8 cellular contexts compared by ENCODE assay signal in the genomic region with DNA sequence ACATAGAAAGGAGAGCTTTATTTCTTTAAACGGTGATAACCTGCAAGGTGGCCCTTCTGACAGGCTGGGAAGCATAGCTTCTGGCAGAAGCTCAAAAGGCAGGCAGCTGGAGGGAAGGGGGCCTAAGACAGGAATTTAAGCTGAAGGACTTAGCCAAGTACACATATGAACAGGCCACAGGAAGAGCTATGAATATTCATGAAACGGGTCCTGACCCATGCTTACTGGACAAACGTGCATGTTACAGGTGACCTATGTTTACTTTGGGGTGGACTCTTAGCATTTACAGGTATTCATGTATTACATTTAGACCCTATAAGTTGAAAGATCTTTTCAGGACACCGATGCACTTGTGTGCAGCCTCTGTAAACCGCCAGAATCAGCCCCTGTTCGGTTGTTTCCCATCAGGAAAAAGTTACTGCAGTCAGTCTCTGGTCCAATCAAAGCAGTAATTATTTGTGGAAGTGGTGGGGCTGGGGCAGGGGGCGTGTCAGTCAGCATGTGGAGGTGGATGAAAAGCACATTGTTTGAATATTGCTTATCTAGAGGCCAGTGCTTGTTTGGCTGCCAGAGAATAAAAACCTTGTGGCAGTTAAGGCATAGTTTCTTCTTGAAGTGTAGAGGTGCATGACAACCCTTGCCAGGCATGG. TPM values are rescaled to one million over a fixed set of nuclear protein-coding genes. Genes with fewer than 3 reads are reported as not detected.
DNase-seq lines count a peak whose midpoint lies in the region; ATAC-seq and TF ChIP-seq lines count a peak whose summit lies in the region.

No MANE protein-coding gene starts in this region.

- DNase-seq in G401 (ENCODE audit: low spot score) (peak; percentile 10), prostate gland (ENCODE audit: low spot score) (no peak), NCI-H526 treated with DMSO at 0.1 percent for 48 hours (lab: John Stamatoyannopoulos, UW) (no peak), anterior cingulate cortex (lab: John Stamatoyannopoulos, UW) (no peak), amygdala (lab: John Stamatoyannopoulos, UW) (no peak), MV-4-11 (lab: John Stamatoyannopoulos, UW) (no peak)
- no peak for DNase-seq in effector memory CD8-positive, alpha-beta T cell

- in situ Hi-C loops in G401 (cut with HindIII; ENCODE audit: low sequenced_read_pairs), result no loop called here

- peak overlapping the region; percentile 92 to 97 for H3K4me3 Mint-ChIP-seq in effector memory CD8-positive, alpha-beta T cell

- H4K20me1 ChIP-seq in OCI-LY3 (ENCODE audit: insufficient read depth, low read length), result peaks cover 13% of the 10 kb centered on the region

- H3K36me3 ChIP-seq in OCI-LY3 (replicated peaks; ENCODE audit: low read depth, low read length) (peaks cover 14% of the 10 kb centered on the region), prostate gland (no peaks in the 10 kb centered on the region)

- H3K4me1 ChIP-seq in OCI-LY3 (ENCODE audit: low read length), result peaks cover 32% of the 10 kb centered on the region
- H3K4me1 ChIP-seq in prostate gland (replicated peaks), result peaks cover 8% of the 10 kb centered on the region

- no peak for TF ChIP-seq POLR2A in prostate gland (IDR thresholded peaks at IDR 0.05)

- peak overlapping the region; percentile 95 for H3K4me2 ChIP-seq in OCI-LY3 (ENCODE audit: low read length)

- no peaks in the 10 kb centered on the region for H3K27me3 ChIP-seq in OCI-LY3 (ENCODE audit: low read depth, low read length)
- H3K27me3 ChIP-seq in prostate gland (replicated peaks; ENCODE audit: insufficient read depth), result no peaks in the 10 kb centered on the region

- peak overlapping the region; percentile 90; the same call in 1 of the 2 replicates for H2AFZ ChIP-seq in OCI-LY3 (ENCODE audit: low read depth, low read length)

- no peak overlapping the region for H3K27ac ChIP-seq in OCI-LY3 (ENCODE audit: low read length)
- peak overlapping the region; percentile 86 to 95 for H3K27ac ChIP-seq in prostate gland

- H3K4me3 ChIP-seq in OCI-LY3 (ENCODE audit: low read length) (peak overlapping the region; percentile 83), prostate gland (peak overlapping the region; percentile 50 to 60)

- H3K27ac Mint-ChIP-seq in effector memory CD8-positive, alpha-beta T cell, result peak overlapping the region; percentile 97 to 99

- no peaks in the 10 kb centered on the region for H3K27me3 Mint-ChIP-seq in effector memory CD8-positive, alpha-beta T cell

- ATAC-seq in effector memory CD8-positive, alpha-beta T cell (replicated peaks), result no peak

- H3K9me3 Mint-ChIP-seq in effector memory CD8-positive, alpha-beta T cell, result no peaks in the 10 kb centered on the region

- TF ChIP-seq CTCF in OCI-LY3 (IDR thresholded peaks at IDR 0.05; ENCODE audit: low read depth, low read length) (no peak), prostate gland (IDR thresholded peaks at IDR 0.05) (no peak)

- H3K9me3 ChIP-seq in OCI-LY3 (ENCODE audit: insufficient read depth, low read length) (no peaks in the 10 kb centered on the region), prostate gland (no peaks in the 10 kb centered on the region)

- intact Hi-C loops in prostate gland (cut with DNase I), result loop anchor here (10.0 kb wide), 1 partner anchor 1696 kb away; a partner anchor contains a TSS

- peaks cover 19 to 22% of the 10 kb centered on the region in 2 donors for H3K4me1 Mint-ChIP-seq in effector memory CD8-positive, alpha-beta T cell (ENCODE audit: low read depth in 2 of 2)

- peaks cover 51% of the 10 kb centered on the region for H3K36me3 Mint-ChIP-seq in effector memory CD8-positive, alpha-beta T cell (ENCODE audit: insufficient read depth)

- 38% methylated on average over 7 of the region's 7 CpGs for WGBS in prostate gland

- peak overlapping the region; percentile 71 for H3K9ac ChIP-seq in OCI-LY3 (ENCODE audit: low read length)

- H3K79me2 ChIP-seq in OCI-LY3 (ENCODE audit: low read length), result peaks cover 46% of the 10 kb centered on the region

RNA-seq across cellular contexts. Expression of a gene that starts 2.9 kb away (rescaled TPM):
- 9.0 and 24.1 TPM in 2 replicates for total RNA-seq in G401 (2014; rRNA removed; shearing (Covaris generic))
- 10 to 100 TPM in 1 of 2 donors, 1 to 10 TPM in 1; 9.4 to 45.3 TPM for total RNA-seq in prostate gland

RNA-seq across cellular contexts. Expression of a gene that starts 8.5 kb away (rescaled TPM):
- total RNA-seq in G401 (2014; rRNA removed; shearing (Covaris generic)), result 54.8 and 80.7 TPM in 2 replicates
- 10 to 100 TPM; 39.2 to 59.8 TPM for total RNA-seq in prostate gland
